Comparison of ENCODE assay signal across 1 cellular context in genomic region chr9:36665387-36665786, GRCh38.
TF ChIP-seq lines count a peak whose summit lies in the region.

No MANE protein-coding gene starts in this region.

TF ChIP-seq in A549, 52 proteins besides CTCF, POLR2A, EP300 and RAD21 (continued from another document):
- no peak for TF ChIP-seq PBX3 (IDR thresholded peaks at IDR 0.05)
- TF ChIP-seq FOSL2 (IDR thresholded peaks at IDR 0.05) = no peak
- TF ChIP-seq FOSL2 (CRISPR knock-in tag; IDR thresholded peaks at IDR 0.05) = no peak
- TF ChIP-seq KDM5A (IDR thresholded peaks at IDR 0.05) = no peak
- no peak for TF ChIP-seq RNF2 (IDR thresholded peaks at IDR 0.05; ENCODE audit: borderline replicate concordance, low read depth)
- no peak for TF ChIP-seq ZC3H11A (IDR thresholded peaks at IDR 0.05)
- no peak for TF ChIP-seq GATA3 (IDR thresholded peaks at IDR 0.05; ENCODE audit: borderline replicate concordance)
- no peak for TF ChIP-seq NFE2L2 (conservative IDR thresholded peaks at IDR 0.05; ENCODE audit: low read length)
- TF ChIP-seq HOXA7 (CRISPR knock-in tag; IDR thresholded peaks at IDR 0.05) = no peak
- TF ChIP-seq SREBF2 (IDR thresholded peaks at IDR 0.05) = no peak
- no peak for TF ChIP-seq ELK1 (IDR thresholded peaks at IDR 0.05; ENCODE audit: low read depth, low read length)
- no peak for TF ChIP-seq MAFK (IDR thresholded peaks at IDR 0.05; ENCODE audit: partially characterized antibody)
- TF ChIP-seq HDAC2 (IDR thresholded peaks at IDR 0.05) = no peak
TF ChIP-seq in A549: peak in this region for 0.
